ENCODE assay signal across 9 cellular contexts in genomic region chr10:100370561-100370975, GRCh38. TPM values are rescaled to one million over a fixed set of nuclear protein-coding genes. Genes with fewer than 3 reads are reported as not detected.
DNase-seq lines count a peak whose midpoint lies in the region; ATAC-seq and TF ChIP-seq lines count a peak whose summit lies in the region.
"Had no signal": no experiment of that assay in that cellular context is flagged by ENCODE, and none has a peak within 500 bp of the region (broad histone marks: within the 10 kb centered on the region; RNA-seq: fewer than 3 reads in every experiment).

No MANE protein-coding gene starts in this region.

- H3K4me3 ChIP-seq in ascending aorta: no peak overlapping the region
- peak overlapping the region in 1 of 2 experiments; percentile 46 for H3K4me3 ChIP-seq in mesenchymal stem cell (ENCODE audit: insufficient read depth in 1 of 2, low read depth in 1 of 2, low read length in 2 of 2)
- no peak overlapping the region for H3K4me3 ChIP-seq in urinary bladder (ENCODE audit: low read depth, low read length)

- H3K27me3 ChIP-seq in ascending aorta (no peaks in the 10 kb centered on the region), mesenchymal stem cell (ENCODE audit: control insufficient read depth in 1 of 2, insufficient read depth in 1 of 2, low read length in 2 of 2) (no peaks in the 10 kb centered on the region)

- 86% methylated on average over 5 of the region's 5 CpGs for WGBS in mesenchymal stem cell
- 62% methylated on average over 5 of the region's 5 CpGs for WGBS in urinary bladder

- H3K36me3 ChIP-seq in ascending aorta (no peaks in the 10 kb centered on the region), mesenchymal stem cell (ENCODE audit: control insufficient read depth in 1 of 2, insufficient read depth in 2 of 2, low read depth in 1 of 2, low read length in 2 of 2) (no peaks in the 10 kb centered on the region), urinary bladder (ENCODE audit: insufficient read depth) (no peaks in the 10 kb centered on the region)

- peak overlapping the region; percentile 90 to 92 for H3K27ac ChIP-seq in ascending aorta
- H3K27ac ChIP-seq in mesenchymal stem cell (ENCODE audit: low read length, poor library complexity, severe bottlenecking): peak overlapping the region; percentile 79
- peak overlapping the region; percentile 91 for H3K27ac ChIP-seq in urinary bladder (ENCODE audit: low read depth)

- H2AK5ac ChIP-seq in mesenchymal stem cell (ENCODE audit: low read length, severe bottlenecking): no peak overlapping the region

- peak overlapping the region; percentile 31 for H4K91ac ChIP-seq in mesenchymal stem cell (ENCODE audit: low read length)

- H3K9ac ChIP-seq in mesenchymal stem cell (ENCODE audit: low read length): peak overlapping the region; percentile 70

- H2BK15ac ChIP-seq in mesenchymal stem cell (ENCODE audit: low read depth, poor library complexity, severe bottlenecking): no peak overlapping the region

- H3K14ac ChIP-seq in mesenchymal stem cell (ENCODE audit: low read length in 2 of 2): no peak overlapping the region

- H3K23ac ChIP-seq in mesenchymal stem cell (ENCODE audit: low read length in 2 of 2): no peak overlapping the region

- peaks cover 1% of the 10 kb centered on the region for H3K79me1 ChIP-seq in mesenchymal stem cell (replicated peaks; ENCODE audit: low read length, poor library complexity, severe bottlenecking)

- no peak overlapping the region for H3K4me2 ChIP-seq in mesenchymal stem cell (ENCODE audit: low read length, poor library complexity, severe bottlenecking)

- H2AFZ ChIP-seq in mesenchymal stem cell (ENCODE audit: low read depth, low read length): no peak overlapping the region

- H3K4me1 ChIP-seq in ascending aorta (peaks cover 7 to 25% of the 10 kb centered on the region in 2 donors), mesenchymal stem cell (ENCODE audit: control insufficient read depth, insufficient read depth, low read depth, low read length) (peaks cover 15% of the 10 kb centered on the region), urinary bladder (ENCODE audit: insufficient read depth) (peaks cover 1% of the 10 kb centered on the region)

- no peak for ATAC-seq in HG02970 (IDR thresholded peaks at IDR 0.05; ENCODE audit: low FRiP score, unreplicated experiment)
- ATAC-seq in GM19452 (IDR thresholded peaks at IDR 0.05; ENCODE audit: unreplicated experiment): no peak

- H2BK5ac ChIP-seq in mesenchymal stem cell (ENCODE audit: low read depth, low read length, poor library complexity, severe bottlenecking): no peak overlapping the region

- H2BK12ac ChIP-seq in mesenchymal stem cell (ENCODE audit: low read length in 2 of 2): peak overlapping the region; percentile 51 to 85

- TF ChIP-seq CTCF in ascending aorta (IDR thresholded peaks at IDR 0.05): no peak

- peak overlapping the region; percentile 64 for H4K8ac ChIP-seq in mesenchymal stem cell (ENCODE audit: low read length)

- H2BK120ac ChIP-seq in mesenchymal stem cell (ENCODE audit: low read depth, low read length): no peak overlapping the region

- H3K9me3 ChIP-seq in ascending aorta (no peaks in the 10 kb centered on the region), mesenchymal stem cell (ENCODE audit: control insufficient read depth, low read length) (no peaks in the 10 kb centered on the region)

- DNase-seq in ELR (ENCODE audit: low read depth) (peak; percentile 50), NOMO-1 (lab: John Stamatoyannopoulos, UW; ENCODE audit: unreplicated experiment in 2 of 2) (peak; percentile 59 to 90), ascending aorta (ENCODE audit: low spot score in 2 of 2) (no peak), mesenchymal stem cell (peak; percentile 78), RKO (ENCODE audit: low spot score) (no peak)

- intact Hi-C loops in ascending aorta (cut with DNase I): loop anchor here (5.0 kb wide), 3 partner anchors 33 to 692 kb away; partner anchors contain the start of genes KAZALD1 and SLF2

- peak overlapping the region; percentile 31 to 90 for H3K4ac ChIP-seq in mesenchymal stem cell (ENCODE audit: low read depth in 1 of 2, low read length in 2 of 2)

- peak overlapping the region; percentile 58 to 69 for H3K18ac ChIP-seq in mesenchymal stem cell (ENCODE audit: low read depth in 1 of 2, low read length in 2 of 2)

RNA-seq across cellular contexts. Expression of gene SCD, which starts 23.5 kb away (rescaled TPM):
- total RNA-seq in ascending aorta (2.9 TPM), urinary bladder (35.2 TPM)
- polyA plus RNA-seq in mesenchymal stem cell (2013, experiment 1 of 2): 787 TPM
- polyA plus RNA-seq in mesenchymal stem cell (2013, experiment 2 of 2): 779 TPM
- polyA plus RNA-seq in urinary bladder: 66.4 TPM

RNA-seq across cellular contexts. Expression of gene PKD2L1, which starts 40.5 kb away (rescaled TPM):
- not detected for total RNA-seq in ascending aorta
- polyA plus RNA-seq in mesenchymal stem cell (2013, experiment 1 of 2): 0.01 TPM
- polyA plus RNA-seq in mesenchymal stem cell (2013, experiment 2 of 2): not detected
- total RNA-seq in urinary bladder: not detected
- not detected for polyA plus RNA-seq in urinary bladder
- total RNA-seq: pulmonary artery endothelial cell had no signal

Comparison
In these comparisons a context has a peak if more than half of its experiments do, and no peak if none do; other contexts are left out.
1. DNase-seq: peak in ELR (single experiment), NOMO-1 (2 of 2) and mesenchymal stem cell (single experiment); none in ascending aorta (0 of 2) and RKO (single experiment).
2. Peak in every context shown above with its lines, with median percentiles within 50 percentile points of each other: H3K27ac ChIP-seq.